8 cellular contexts compared by ENCODE assay signal in the genomic region with DNA sequence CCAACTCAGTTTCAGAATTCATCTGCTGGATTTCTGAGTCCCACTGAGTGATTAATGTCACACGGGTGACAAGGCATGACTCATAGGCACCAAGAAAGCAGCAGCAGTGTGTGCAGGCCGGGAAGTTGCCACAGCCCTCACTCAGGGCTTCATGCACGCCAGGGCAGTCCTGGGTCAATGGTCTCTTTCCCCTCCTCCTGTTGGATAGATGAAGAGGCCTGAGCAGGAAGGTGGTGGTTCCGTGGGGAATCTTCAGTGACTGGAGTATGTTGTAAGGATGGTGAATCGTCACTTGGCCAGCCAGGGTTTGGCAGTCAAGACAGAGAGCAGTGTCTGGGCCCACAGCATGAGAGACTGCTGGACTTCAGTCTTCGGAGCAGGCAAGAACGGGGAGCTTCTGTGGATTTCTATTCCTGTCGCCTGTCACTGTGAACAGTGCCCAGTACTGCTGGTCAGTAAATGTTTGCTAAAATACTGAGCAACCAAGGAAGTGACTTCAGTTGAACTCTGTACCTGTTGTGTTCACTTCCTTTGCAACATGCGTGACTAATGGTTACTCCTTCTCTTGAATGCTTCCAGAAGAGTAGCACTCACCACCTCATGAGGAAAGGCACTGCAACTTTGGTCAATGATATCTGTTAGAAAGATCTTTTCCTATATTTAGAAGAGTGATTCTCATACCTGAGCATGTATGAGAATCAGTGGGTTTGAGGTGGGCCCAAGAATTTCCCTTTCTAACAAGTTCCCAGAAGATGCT.
DNase-seq lines count a peak whose midpoint lies in the region; ATAC-seq and TF ChIP-seq lines count a peak whose summit lies in the region.

No MANE protein-coding gene starts in this region.

- H3K27me3 Mint-ChIP-seq in stimulated activated memory B cell treated with anti-CD40 and anti-IgM and Interleukin-4, amounts not matched to agents 10 μg/mL and 1 μg/mL and 100 μg/mL, for 72 hours, result peaks cover 38% of the 10 kb centered on the region

- in situ Hi-C loops in Caki2 (cut with HindIII; ENCODE audit: low pct_unique_long_range_greater_than_20kb, low sequenced_read_pairs), result no loop called here
- in situ Hi-C loops in transverse colon (cut with MboI; ENCODE audit: low pct_ligation_motif_present in 1 of 4, low pct_unique_long_range_greater_than_20kb in 1 of 4, low sequenced_read_pairs in 3 of 4), result no loop called here

- H3K27me3 ChIP-seq in MG63, result no peaks in the 10 kb centered on the region
- no peaks in the 10 kb centered on the region for H3K27me3 ChIP-seq in kidney epithelial cell (ENCODE audit: control insufficient read depth, insufficient read depth, low read length)
- H3K27me3 ChIP-seq in transverse colon, result no peaks in the 10 kb centered on the region

- H3K36me3 ChIP-seq in MG63, result no peaks in the 10 kb centered on the region
- H3K36me3 ChIP-seq in kidney epithelial cell (ENCODE audit: control insufficient read depth, insufficient read depth, low read length), result no peaks in the 10 kb centered on the region
- H3K36me3 ChIP-seq in transverse colon, result no peaks in the 10 kb centered on the region

- 37 to 70% (median 37%) methylated on average over 9 of the region's 9 CpGs for WGBS in adipose tissue, 3 donors
- 64% methylated on average over 9 of the region's 9 CpGs; no CpG with 5 or more reads in 1 of the 2 donors for WGBS in transverse colon (ENCODE audit: low coverage in 1 of 2), 2 donors

- TF ChIP-seq CTCF in kidney epithelial cell (IDR thresholded peaks at IDR 0.05; ENCODE audit: insufficient read depth, low read length, poor library complexity, severe bottlenecking) (no peak), transverse colon (IDR thresholded peaks at IDR 0.05) (no peak)

- intact Hi-C loops in transverse colon (cut with DNase I; ENCODE audit: low total_unique reads), result no loop called here

- H3K9me3 ChIP-seq in MG63 (no peaks in the 10 kb centered on the region), transverse colon (no peaks in the 10 kb centered on the region)

- no peaks in the 10 kb centered on the region for H3K36me3 Mint-ChIP-seq in stimulated activated memory B cell treated with anti-CD40 and anti-IgM and Interleukin-4, amounts not matched to agents 10 μg/mL and 1 μg/mL and 100 μg/mL, for 72 hours

- H3K4me3 Mint-ChIP-seq in stimulated activated memory B cell treated with anti-CD40 and anti-IgM and Interleukin-4, amounts not matched to agents 10 μg/mL and 1 μg/mL and 100 μg/mL, for 72 hours, result no peak overlapping the region

- H3K4me3 ChIP-seq in MG63, result no peak overlapping the region
- H3K4me3 ChIP-seq in kidney epithelial cell (ENCODE audit: low read depth, low read length), result no peak overlapping the region
- no peak overlapping the region for H3K4me3 ChIP-seq in transverse colon

- no peaks in the 10 kb centered on the region for H3K4me1 Mint-ChIP-seq in stimulated activated memory B cell treated with anti-CD40 and anti-IgM and Interleukin-4, amounts not matched to agents 10 μg/mL and 1 μg/mL and 100 μg/mL, for 72 hours

- peak; percentile 9 for TF ChIP-seq POLR2A in transverse colon (IDR thresholded peaks at IDR 0.05)

- H3K27ac ChIP-seq in adipose tissue (ENCODE audit: low read depth, low read length) (peak overlapping the region; percentile 48), transverse colon (peak overlapping the region; percentile 30 to 62 (median 48))

- peak; percentile 93 for DNase-seq in Caki2 (ENCODE audit: low read depth)
- DNase-seq in MG63, result peak; percentile 76
- peak; percentile 66 for DNase-seq in kidney epithelial cell (ENCODE audit: low read depth)
- no peak for DNase-seq in transverse colon
- DNase-seq in NCI-H526 (lab: John Stamatoyannopoulos, UW), result no peak

- no peaks in the 10 kb centered on the region for H3K9me3 Mint-ChIP-seq in stimulated activated memory B cell treated with anti-CD40 and anti-IgM and Interleukin-4, amounts not matched to agents 10 μg/mL and 1 μg/mL and 100 μg/mL, for 72 hours

- peaks cover 0 to 20% (median 3%) of the 10 kb centered on the region in 4 donors for H3K4me1 ChIP-seq in transverse colon

- TF ChIP-seq EP300 in transverse colon (IDR thresholded peaks at IDR 0.05; ENCODE audit: low read depth), result no peak

- no peak overlapping the region for H3K27ac Mint-ChIP-seq in stimulated activated memory B cell treated with anti-CD40 and anti-IgM and Interleukin-4, amounts not matched to agents 10 μg/mL and 1 μg/mL and 100 μg/mL, for 72 hours

- peak; percentile 48 for ATAC-seq in GM21515 (IDR thresholded peaks at IDR 0.05; ENCODE audit: unreplicated experiment)
- no peak for ATAC-seq in stimulated activated memory B cell treated with anti-CD40 and anti-IgM and Interleukin-4, amounts not matched to agents 10 μg/mL and 1 μg/mL and 100 μg/mL, for 72 hours

Comparison
In these comparisons a context has a peak if more than half of its experiments do, and no peak if none do; other contexts are left out.
1. DNase-seq: peak in Caki2 (single experiment), MG63 (single experiment) and kidney epithelial cell (single experiment); none in transverse colon (single experiment) and NCI-H526 (0 of 2).